20 cellular contexts compared by ENCODE assay signal in genomic region chr7:158034571-158034970, GRCh38.
"Had no signal": no experiment of that assay in that cellular context is flagged by ENCODE, and none has a peak within 500 bp of the region (broad histone marks: within the 10 kb centered on the region; RNA-seq: fewer than 3 reads in every experiment).

No MANE protein-coding gene starts in this region.

- DNase-seq: dermis blood vessel endothelial cell; effector memory CD4-positive, alpha-beta T cell; mucosa of descending colon; naive B cell; right cardiac atrium; small intestine; stimulated activated CD4-positive, alpha-beta T cell treated with anti-CD3 and anti-CD28 coated beads, Interleukin-12 subunit alpha, Interleukin-12 subunit beta, amount 100 ng/mL, for 4 hours; stimulated activated CD4-positive, alpha-beta T cell treated with anti-CD3 and anti-CD28 coated beads, Interleukin-1b, Interleukin-23, amount 100 ng/mL, for 48 hours; stimulated activated CD4-positive, alpha-beta T cell treated with anti-CD3 and anti-CD28 coated beads, Interleukin-4, amount 100 ng/mL, for 1 hour; stimulated activated CD8-positive, alpha-beta memory T cell treated with anti-CD3 and anti-CD28 coated beads, Interleukin-4, amount 100 ng/mL, for 48 hours; stimulated activated naive CD4-positive, alpha-beta T cell; stimulated activated naive CD8-positive, alpha-beta T cell treated with anti-CD3 and anti-CD28 coated beads, Interleukin-15, amount 100 ng/mL, for 72 hours; transverse colon had no signal

- H3K27me3 ChIP-seq: pancreas, transverse colon, vagina had no signal

- ATAC-seq: left lobe of liver; mucosa of descending colon; pancreas; right cardiac atrium; stimulated activated naive CD8-positive, alpha-beta T cell treated with anti-CD3 and anti-CD28 coated beads, Interleukin-15, amount 100 ng/mL, for 72 hours had no signal

- H3K4me3 ChIP-seq: coronary artery, lung, mucosa of descending colon, pancreas, suprapubic skin, transverse colon, vagina had no signal

- H3K36me3 ChIP-seq: neutrophil, pancreas, suprapubic skin, transverse colon, vagina had no signal

- H3K27ac ChIP-seq: coronary artery, neutrophil, pancreas, suprapubic skin, transverse colon, vagina had no signal

- H3K9me3 ChIP-seq: neutrophil, pancreas, suprapubic skin, vagina had no signal

- H3K4me1 ChIP-seq: pancreas, suprapubic skin, transverse colon, vagina had no signal
